In the genomic region with DNA sequence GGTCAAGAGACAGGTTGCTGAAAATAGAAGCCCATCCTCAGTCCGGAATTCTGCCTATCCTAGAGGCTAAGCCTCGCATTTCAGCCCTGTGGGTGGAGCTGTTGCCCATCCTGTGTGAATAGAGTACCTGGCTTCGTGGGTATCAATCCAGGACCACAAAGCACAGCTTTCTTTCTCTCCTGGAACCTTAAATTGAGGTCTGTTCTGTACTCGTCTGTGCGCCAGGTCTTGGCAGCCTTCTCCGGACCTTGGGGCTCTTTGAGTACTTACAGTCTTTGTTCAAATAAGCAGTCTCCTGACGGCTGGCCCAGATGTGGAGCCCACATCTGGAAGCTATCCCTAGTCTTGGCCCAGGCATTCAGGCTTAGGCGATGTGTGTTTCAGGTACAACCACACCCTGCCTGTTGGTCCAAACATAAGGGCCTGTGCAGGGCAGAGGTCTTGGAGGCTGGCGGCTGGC, we compare ENCODE assay signal across 8 cellular contexts.
DNase-seq lines count a peak whose midpoint lies in the region; ATAC-seq and TF ChIP-seq lines count a peak whose summit lies in the region.

No MANE protein-coding gene starts in this region.

- ATAC-seq in GM19395 (IDR thresholded peaks at IDR 0.05; ENCODE audit: unreplicated experiment) (no peak), HG02938 (IDR thresholded peaks at IDR 0.05; ENCODE audit: unreplicated experiment) (no peak)

- no peak for TF ChIP-seq POLR2A in prostate gland (IDR thresholded peaks at IDR 0.05)

- H3K4me3 ChIP-seq in epithelial cell of esophagus (ENCODE audit: low read length): no peak overlapping the region
- H3K4me3 ChIP-seq in prostate gland: no peak overlapping the region

- TF ChIP-seq CTCF in GM13976 (IDR thresholded peaks at IDR 0.05; ENCODE audit: borderline replicate concordance, control extremely low read depth, extremely low read depth, insufficient read depth, missing control alignments): peak; percentile 37
- TF ChIP-seq CTCF in epithelial cell of esophagus (IDR thresholded peaks at IDR 0.05; ENCODE audit: insufficient read depth, low read depth, low read length, missing control alignments): peak; percentile 66
- peak in 2 of 4 experiments; percentile 39 to 46 for TF ChIP-seq CTCF in prostate gland (IDR thresholded peaks at IDR 0.05)

- no peaks in the 10 kb centered on the region for H3K27me3 ChIP-seq in prostate gland (replicated peaks; ENCODE audit: insufficient read depth)

- in situ Hi-C loops in GM13976 (cut with MboI; ENCODE audit: low sequenced_read_pairs, unreplicated experiment): no loop called here

- intact Hi-C loops in prostate gland (cut with DNase I): no loop called here

- 37% methylated on average over 9 of the region's 9 CpGs for WGBS in prostate gland

- H3K4me1 ChIP-seq in prostate gland (replicated peaks): no peaks in the 10 kb centered on the region

- no peaks in the 10 kb centered on the region for H3K36me3 ChIP-seq in prostate gland

- DNase-seq in GM13976 (ENCODE audit: low spot score) (no peak), NCI-H510A (lab: John Stamatoyannopoulos, UW) (peak; percentile 28), epithelial cell of esophagus (ENCODE audit: low read depth) (peak; percentile 48), prostate gland (ENCODE audit: low spot score) (peak; percentile 17), AG20443 (ENCODE audit: low spot score) (no peak)
- no peak for DNase-seq in activated CD4-positive, CD25-positive, alpha-beta regulatory T cell (lab: John Stamatoyannopoulos, UW)

- H3K9me3 ChIP-seq in prostate gland: no peaks in the 10 kb centered on the region

- no peak overlapping the region for H3K27ac ChIP-seq in prostate gland

Comparison
In these comparisons a context has a peak if more than half of its experiments do, and no peak if none do; other contexts are left out.
1. DNase-seq: peak in NCI-H510A (single experiment), epithelial cell of esophagus (single experiment) and prostate gland (single experiment); none in GM13976 (single experiment), activated CD4-positive, CD25-positive, alpha-beta regulatory T cell (0 of 4) and AG20443 (single experiment).